In the genomic region with DNA sequence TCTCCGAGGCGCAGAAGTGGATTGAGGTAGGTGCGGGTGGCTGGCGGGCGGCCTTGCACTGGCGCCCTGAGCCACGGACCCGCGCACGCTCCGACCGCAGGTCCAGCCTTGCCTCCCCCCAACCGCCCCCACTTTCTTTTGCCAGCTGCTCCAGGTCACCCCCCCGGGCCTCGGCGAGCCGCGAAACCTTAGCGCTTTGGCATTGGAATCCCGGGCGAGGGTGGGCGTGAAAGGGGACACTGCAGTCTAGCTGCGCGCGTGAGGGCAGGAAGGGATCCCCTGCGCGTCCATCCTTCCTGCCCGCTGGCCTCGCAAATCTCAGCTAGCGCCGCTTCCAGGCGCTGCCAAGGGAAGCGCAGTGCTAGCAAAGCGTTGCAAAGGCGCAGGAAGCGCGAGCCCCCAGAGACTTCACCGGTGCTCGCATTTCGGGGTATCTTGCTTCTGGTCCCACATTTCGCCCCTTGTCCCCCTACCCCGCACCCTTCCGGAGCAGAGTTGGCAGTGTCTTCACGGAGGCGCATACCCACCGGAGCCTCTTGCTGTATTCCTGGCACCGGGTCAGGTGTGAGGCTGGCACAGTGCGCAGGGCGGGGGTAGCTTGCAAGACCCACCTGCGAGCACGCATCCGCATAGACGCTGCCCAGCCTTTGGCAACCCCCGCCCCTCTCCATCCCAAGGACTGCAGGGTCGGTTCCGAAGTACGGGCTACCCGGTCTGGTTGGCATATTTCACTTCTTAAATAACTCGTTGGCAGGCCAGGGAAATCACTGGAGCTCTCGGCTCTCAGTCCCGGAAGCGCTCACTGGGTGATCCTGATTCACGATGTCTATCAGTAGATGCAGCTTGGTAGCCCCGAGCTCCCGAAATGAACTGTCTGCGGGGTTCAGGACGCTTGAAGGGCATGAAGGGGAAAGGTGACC, we compare ENCODE assay signal across 8 cellular contexts.
DNase-seq lines count a peak whose midpoint lies in the region; ATAC-seq and TF ChIP-seq lines count a peak whose summit lies in the region.

No MANE protein-coding gene starts in this region.

- H4K91ac ChIP-seq in mesenchymal stem cell (ENCODE audit: low read length) = peak overlapping the region; percentile 87

- no peak for TF ChIP-seq EP300 in upper lobe of left lung (IDR thresholded peaks at IDR 0.05)

- H2BK15ac ChIP-seq in mesenchymal stem cell (ENCODE audit: low read depth, poor library complexity, severe bottlenecking) = no peak overlapping the region

- H4K20me1 ChIP-seq in GM23248 (ENCODE audit: insufficient read depth) = no peaks in the 10 kb centered on the region

- no peaks in the 10 kb centered on the region for H3K79me1 ChIP-seq in mesenchymal stem cell (replicated peaks; ENCODE audit: low read length, poor library complexity, severe bottlenecking)

- H3K14ac ChIP-seq in mesenchymal stem cell (ENCODE audit: low read length in 2 of 2) = peak overlapping the region in 1 of 2 experiments; percentile 96

- ATAC-seq in upper lobe of left lung (ENCODE audit: low FRiP score in 2 of 2) (peak; percentile 1 to 49), GM18502 (IDR thresholded peaks at IDR 0.05; ENCODE audit: poor library complexity, unreplicated experiment) (no peak), GM19467 (IDR thresholded peaks at IDR 0.05; ENCODE audit: unreplicated experiment) (no peak)

- H3K27ac ChIP-seq in GM23248 (no peak overlapping the region), mesenchymal stem cell (ENCODE audit: low read length, poor library complexity, severe bottlenecking) (no peak overlapping the region), upper lobe of left lung (peak overlapping the region; percentile 80 to 94 (median 84))

- H3K4ac ChIP-seq in mesenchymal stem cell (ENCODE audit: low read depth in 1 of 2, low read length in 2 of 2) = peak overlapping the region in 1 of 2 experiments; percentile 78

- peaks cover 3% of the 10 kb centered on the region; the same call in 1 of the 2 replicates for H3F3A ChIP-seq in GM23248 (ENCODE audit: insufficient read depth)

- DNase-seq in GM23248 = peak; percentile 66
- DNase-seq in NCI-H226 = peak; percentile 52
- peak; percentile 61 for DNase-seq in mesenchymal stem cell
- peak; percentile 50 to 80 for DNase-seq in upper lobe of left lung
- no peak for DNase-seq in UCSD-AML1 (lab: John Stamatoyannopoulos, UW; ENCODE audit: unreplicated experiment)

- no peak overlapping the region for H2AK5ac ChIP-seq in mesenchymal stem cell (ENCODE audit: low read length, severe bottlenecking)

- 1% methylated on average over 52 to 67 of the region's 67 CpGs for WGBS in GM23248 (ENCODE audit: low coverage in 1 of 2, low lambda C conversion rate in 2 of 2, missing lambda C conversion rate in 2 of 2), 2 experiments
- 2% methylated on average over 61 of the region's 67 CpGs for WGBS in mesenchymal stem cell
- WGBS in upper lobe of left lung, 2 donors = 0 to 2% methylated on average over 20 to 28 of the region's 67 CpGs

- peak overlapping the region; percentile 76 for H3K4me2 ChIP-seq in GM23248 (ENCODE audit: unreplicated experiment)
- peak overlapping the region; percentile 100 for H3K4me2 ChIP-seq in mesenchymal stem cell (ENCODE audit: low read length, poor library complexity, severe bottlenecking)

- H2BK120ac ChIP-seq in mesenchymal stem cell (ENCODE audit: low read depth, low read length) = peak overlapping the region; percentile 78

- no peaks in the 10 kb centered on the region for H3K9me2 ChIP-seq in GM23248 (ENCODE audit: insufficient read depth)

- H3K4me3 ChIP-seq in GM23248 (peak overlapping the region; percentile 81), endocrine pancreas (ENCODE audit: control insufficient read depth, insufficient read depth, low read length) (peak overlapping the region; percentile 89), mesenchymal stem cell (ENCODE audit: insufficient read depth in 1 of 2, low read depth in 1 of 2, low read length in 2 of 2) (peak overlapping the region; percentile 72 to 84), upper lobe of left lung (peak overlapping the region; percentile 66 to 91 (median 79))

- peaks cover 10% of the 10 kb centered on the region; the same call in 1 of the 2 replicates for H3K4me1 ChIP-seq in GM23248 (ENCODE audit: insufficient read depth)
- H3K4me1 ChIP-seq in endocrine pancreas (ENCODE audit: control insufficient read depth, insufficient read depth, low read length) = peaks cover 7% of the 10 kb centered on the region
- H3K4me1 ChIP-seq in mesenchymal stem cell (ENCODE audit: control insufficient read depth, insufficient read depth, low read depth, low read length) = peaks cover 15% of the 10 kb centered on the region
- H3K4me1 ChIP-seq in upper lobe of left lung = peaks cover 4 to 26% (median 16%) of the 10 kb centered on the region in 4 donors

- H3K9ac ChIP-seq in GM23248 (peak overlapping the region; percentile 63), endocrine pancreas (ENCODE audit: control insufficient read depth, insufficient read depth, low read length) (peak overlapping the region; percentile 98), mesenchymal stem cell (ENCODE audit: low read length) (peak overlapping the region; percentile 48)

- H3K23ac ChIP-seq in mesenchymal stem cell (ENCODE audit: low read length in 2 of 2) = peak overlapping the region; percentile 87 to 92

- no peak for TF ChIP-seq CTCF in upper lobe of left lung (IDR thresholded peaks at IDR 0.05)

- no peaks in the 10 kb centered on the region for H3K9me3 ChIP-seq in GM23248 (ENCODE audit: low read depth)
- H3K9me3 ChIP-seq in endocrine pancreas (ENCODE audit: control insufficient read depth, low read length) = no peaks in the 10 kb centered on the region
- no peaks in the 10 kb centered on the region for H3K9me3 ChIP-seq in mesenchymal stem cell (ENCODE audit: control insufficient read depth, low read length)
- H3K9me3 ChIP-seq in upper lobe of left lung = no peaks in the 10 kb centered on the region

- TF ChIP-seq POLR2A in upper lobe of left lung (IDR thresholded peaks at IDR 0.05) = no peak

- in situ Hi-C loops in GM23248 (cut with MboI) = no loop called here

- H3K18ac ChIP-seq in mesenchymal stem cell (ENCODE audit: low read depth in 1 of 2, low read length in 2 of 2) = peak overlapping the region; percentile 76 to 96

- peak overlapping the region; percentile 62 for H4K8ac ChIP-seq in mesenchymal stem cell (ENCODE audit: low read length)

- peaks cover 14% of the 10 kb centered on the region for H3K27me3 ChIP-seq in GM23248 (replicated peaks; ENCODE audit: insufficient read depth)
- H3K27me3 ChIP-seq in endocrine pancreas (ENCODE audit: control insufficient read depth, insufficient read depth, low read length) = no peaks in the 10 kb centered on the region
- H3K27me3 ChIP-seq in mesenchymal stem cell (ENCODE audit: control insufficient read depth in 1 of 2, insufficient read depth in 1 of 2, low read length in 2 of 2) = peaks cover 13 to 50% of the 10 kb centered on the region in 2 experiments
- H3K27me3 ChIP-seq in upper lobe of left lung = no peaks in the 10 kb centered on the region

- H2BK12ac ChIP-seq in mesenchymal stem cell (ENCODE audit: low read length in 2 of 2) = peak overlapping the region; percentile 77 to 95

- H3K36me3 ChIP-seq in GM23248 (ENCODE audit: low read depth) = no peaks in the 10 kb centered on the region
- no peaks in the 10 kb centered on the region for H3K36me3 ChIP-seq in endocrine pancreas (ENCODE audit: control insufficient read depth, insufficient read depth, low read length)
- no peaks in the 10 kb centered on the region for H3K36me3 ChIP-seq in mesenchymal stem cell (ENCODE audit: control insufficient read depth in 1 of 2, insufficient read depth in 2 of 2, low read depth in 1 of 2, low read length in 2 of 2)
- no peaks in the 10 kb centered on the region for H3K36me3 ChIP-seq in upper lobe of left lung

- no peaks in the 10 kb centered on the region for H3K79me2 ChIP-seq in GM23248 (ENCODE audit: insufficient read depth)

- H2AFZ ChIP-seq in GM23248 (peak overlapping the region; percentile 87), mesenchymal stem cell (ENCODE audit: low read depth, low read length) (peak overlapping the region; percentile 88)

- no peak overlapping the region for H2BK5ac ChIP-seq in mesenchymal stem cell (ENCODE audit: low read depth, low read length, poor library complexity, severe bottlenecking)

Comparison
In these comparisons a context has a peak if more than half of its experiments do, and no peak if none do; other contexts are left out.
1. H3K27ac ChIP-seq: peak in upper lobe of left lung (4 of 4); none in GM23248 (single experiment) and mesenchymal stem cell (single experiment).
2. H3K9ac ChIP-seq: peak in every context shown above with its lines; median percentile 98 in endocrine pancreas; 63 in GM23248; 48 in mesenchymal stem cell.
3. ATAC-seq: peak in upper lobe of left lung (2 of 2); none in GM18502 (single experiment) and GM19467 (single experiment).
4. Peak in every context shown above with its lines, with median percentiles within 50 percentile points of each other: H3K4me3 ChIP-seq.